In genomic region chr1:89847191-89847729, GRCh38 we compare ENCODE assay signal across 1 cellular context.
TF ChIP-seq lines count a peak whose summit lies in the region.

No MANE protein-coding gene starts in this region.

TF ChIP-seq in GM23338, 12 proteins besides CTCF, POLR2A, EP300 and RAD21:
- TF ChIP-seq ZNF462 (CRISPR knock-in tag; IDR thresholded peaks at IDR 0.05) (no peak), JUNB (IDR thresholded peaks at IDR 0.05; ENCODE audit: unreplicated experiment) (no peak), POLR2AphosphoS5 (IDR thresholded peaks at IDR 0.05; ENCODE audit: low read depth) (no peak), EZH2 (IDR thresholded peaks at IDR 0.05; ENCODE audit: low read depth, unreplicated experiment) (no peak), ETS1 (IDR thresholded peaks at IDR 0.05) (no peak), EZH2phosphoT487 (IDR thresholded peaks at IDR 0.05; ENCODE audit: unreplicated experiment) (no peak), REST (IDR thresholded peaks at IDR 0.05; ENCODE audit: unreplicated experiment) (no peak), ZNF331 (CRISPR knock-in tag; IDR thresholded peaks at IDR 0.05; ENCODE audit: low read depth) (no peak), ZNF114 (CRISPR knock-in tag; IDR thresholded peaks at IDR 0.05) (no peak), NANOG (IDR thresholded peaks at IDR 0.05; ENCODE audit: borderline replicate concordance) (no peak), CREB1 (CRISPR knock-in tag; IDR thresholded peaks at IDR 0.05; ENCODE audit: low read depth) (no peak), STAT1 (IDR thresholded peaks at IDR 0.05; ENCODE audit: unreplicated experiment) (no peak)
